In genomic region chr9:97473717-97474116, GRCh38 we compare ENCODE assay signal across 21 cellular contexts. TPM values are rescaled to one million over a fixed set of nuclear protein-coding genes. Genes with fewer than 3 reads are reported as not detected.
A peak's percentile ranks its signal among the peaks of the same experiment; 100 is the strongest.
DNase-seq lines count a peak whose midpoint lies in the region; ATAC-seq lines count a peak whose summit lies in the region.
"Had no signal": no experiment of that assay in that cellular context is flagged by ENCODE, and none has a peak within 500 bp of the region (broad histone marks: within the 10 kb centered on the region; RNA-seq: fewer than 3 reads in every experiment).

No MANE protein-coding gene starts in this region.

- ATAC-seq in HG02973 (IDR thresholded peaks at IDR 0.05; ENCODE audit: unreplicated experiment) (no peak), GM19324 (IDR thresholded peaks at IDR 0.05; ENCODE audit: low FRiP score, unreplicated experiment) (no peak)
- ATAC-seq: HCT116, Right ventricle myocardium inferior had no signal

- H3K4me3 ChIP-seq in skeletal muscle tissue (ENCODE audit: low read length in 3 of 3) = no peak overlapping the region

- H3K27ac ChIP-seq in skeletal muscle tissue (ENCODE audit: low read depth, low read length) = peak overlapping the region; percentile 73

- H3K27me3 ChIP-seq in skeletal muscle tissue (ENCODE audit: control insufficient read depth in 3 of 3, insufficient read depth in 3 of 3, low read length in 3 of 3) = no peaks in the 10 kb centered on the region

- H3K9me3 ChIP-seq in skeletal muscle tissue (ENCODE audit: control insufficient read depth in 3 of 3, low read length in 3 of 3) = no peaks in the 10 kb centered on the region
- H3K9me3 ChIP-seq: SK-N-SH had no signal

- H3K36me3 ChIP-seq in skeletal muscle tissue (ENCODE audit: control insufficient read depth in 3 of 3, insufficient read depth in 3 of 3, low read length in 3 of 3) = peaks cover 0 to 8% (median 0%) of the 10 kb centered on the region in 3 donors

- DNase-seq in EH (ENCODE audit: low read depth) (peak; percentile 6), LHCN-M2 (ENCODE audit: low read depth) (peak; percentile 13), myocyte (ENCODE audit: low read depth) (peak; percentile 75)
- DNase-seq in NK-92 treated with Interleukin-12 subunit alpha and Interleukin-12 subunit beta, amount 100 ng/mL, for 24 hours (lab: John Stamatoyannopoulos, UW) = no peak
- DNase-seq: CD4-positive, CD25-positive, alpha-beta regulatory T cell; COR-L47; DMS79 treated with DMSO at 0.1 percent for 48 hours; NCI-H1694; NCI-H2081; NCI-H2171; NCI-H345; NCI-H524; NCI-H774; OCI-M1; SK-N-SH had no signal

- peak overlapping the region; percentile 0 to 13 (median 9) for H3K9ac ChIP-seq in skeletal muscle tissue (ENCODE audit: low read depth in 1 of 3, low read length in 3 of 3)
- H3K9ac ChIP-seq: SK-N-SH had no signal

- peaks cover 12 to 26% (median 16%) of the 10 kb centered on the region in 3 donors for H3K4me1 ChIP-seq in skeletal muscle tissue (ENCODE audit: control insufficient read depth in 3 of 3, insufficient read depth in 3 of 3, low read length in 3 of 3)

RNA-seq across cellular contexts. Expression of gene TMOD1, which starts 27.7 kb away (rescaled TPM):
- total RNA-seq in LHCN-M2 (2014; rRNA removed) (not detected in 2 replicates), myocyte (48.8 and 60.3 TPM in 2 replicates), skeletal muscle tissue (45.9 TPM)
- polyA plus RNA-seq in LHCN-M2 (2012) = 0.38 TPM
- polyA plus RNA-seq in myocyte (2012) = 48.2 TPM
- total RNA-seq: G401 had no signal

Comparison
In these comparisons a context has a peak if more than half of its experiments do, and no peak if none do; other contexts are left out.
1. RNA of gene TMOD1, which starts 27.7 kb away (total RNA-seq): 48.8 to 60.3 TPM in myocyte and 45.9 TPM in skeletal muscle tissue (single experiment); not detected in LHCN-M2; every median in the first group is over 10 times any median in the second.